ENCODE assay signal across 8 cellular contexts in the genomic region with DNA sequence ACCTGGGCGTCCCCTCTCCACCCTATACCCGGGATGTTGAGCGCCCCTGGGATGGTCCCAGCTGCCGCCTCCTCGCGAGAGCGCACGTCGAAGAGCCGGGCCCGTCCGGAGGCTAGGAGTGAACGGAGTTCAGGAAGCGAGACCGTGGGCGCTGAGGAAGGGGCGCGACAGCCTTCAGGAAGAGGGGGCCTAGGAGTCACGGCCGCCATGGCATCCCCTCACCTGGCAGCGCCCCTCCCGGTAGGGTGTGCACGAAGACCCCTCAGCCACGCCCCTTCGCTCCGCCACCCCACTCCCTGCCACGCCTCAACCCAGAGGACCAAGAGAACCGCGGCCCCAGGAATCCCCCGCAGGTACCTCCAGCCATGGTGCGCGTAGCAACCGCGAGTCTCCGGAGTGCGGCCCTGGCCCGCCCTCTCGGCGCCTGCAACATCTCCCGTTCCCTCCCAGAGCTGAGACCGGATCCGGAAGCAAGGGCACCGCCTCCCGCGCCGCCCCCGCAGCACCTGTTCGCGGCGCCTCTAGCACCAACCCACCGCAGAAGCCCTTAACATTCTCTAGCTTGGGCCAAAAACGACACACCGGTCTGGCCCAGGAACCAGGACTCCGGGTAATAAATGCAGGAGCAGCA. TPM values are rescaled to one million over a fixed set of nuclear protein-coding genes. Genes with fewer than 3 reads are reported as not detected.
A peak's percentile ranks its signal among the peaks of the same experiment; 100 is the strongest.
DNase-seq lines count a peak whose midpoint lies in the region; ATAC-seq, FAIRE-seq and TF ChIP-seq lines count a peak whose summit lies in the region.

A gene with protein sequence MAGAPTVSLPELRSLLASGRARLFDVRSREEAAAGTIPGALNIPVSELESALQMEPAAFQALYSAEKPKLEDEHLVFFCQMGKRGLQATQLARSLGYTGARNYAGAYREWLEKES (minus strand): TSS at position 442 of the 631 bp plus-strand sequence. CDS start 75 bp downstream, at position 367.

- peak within 1 kb of the TSS; percentile 81 for H3K18ac ChIP-seq in H1 (ENCODE audit: extremely low read depth, low read length)

- peak within 1 kb of the TSS; percentile 51 for H4K91ac ChIP-seq in H1 (replicated peaks; ENCODE audit: insufficient read length, low read length)

- H3K4ac ChIP-seq in H1 (replicated peaks; ENCODE audit: insufficient read length, low read depth, low read length) = no peak within 1 kb of the TSS

- no peaks in the 10 kb centered on the region for H3K27me3 ChIP-seq in H1 (replicated peaks in 1 of 4; ENCODE audit: control insufficient read depth in 3 of 4, extremely low read depth in 1 of 4, insufficient read depth in 3 of 4, low read length in 3 of 4)

- H2BK5ac ChIP-seq in H1 (ENCODE audit: low read depth, low read length) = peak within 1 kb of the TSS; percentile 91

- H3K79me2 ChIP-seq in H1 (ENCODE audit: control insufficient read depth in 1 of 2, insufficient read depth in 2 of 2, low read length in 2 of 2) = peaks cover 0 to 17% of the 10 kb centered on the region in 2 experiments; a peak in 1 of 4 replicates

- H2BK15ac ChIP-seq in H1 (ENCODE audit: low read length) = no peak within 1 kb of the TSS; the same call in 1 of the 2 replicates

- H3K27ac ChIP-seq in H1 (ENCODE audit: low read depth, low read length) = 0 out of 2 replicates have a peak within 1 kb of the TSS, but pooled peaks have one; percentile 22

- TF ChIP-seq CTCF in H1 (IDR thresholded peaks at IDR 0.05; ENCODE audit: control extremely low read depth in 1 of 3, insufficient read depth in 1 of 3, low read depth in 1 of 3, low read length in 3 of 3) (peak in 1 of 3 experiments; percentile 34; a peak in 2 of 4 replicates), foreskin fibroblast (IDR thresholded peaks at IDR 0.05; ENCODE audit: low read depth, low read length) (no peak)

- 1% methylated on average over 43 of the region's 54 CpGs; no CpG with 5 or more reads in 1 of the 2 experiments for WGBS in H1 (ENCODE audit: extremely low coverage in 1 of 2, insufficient coverage in 1 of 2, insufficient read length in 1 of 2, insufficient replicate concordance in 2 of 2, low coverage in 1 of 2, low lambda C conversion rate in 2 of 2, missing lambda C conversion rate in 1 of 2), 2 experiments

- peak within 1 kb of the TSS; percentile 76 for H4K5ac ChIP-seq in H1 (ENCODE audit: insufficient read length, low read depth, low read length)

- POLR2A ChIA-PET in H1 (lab: Charles Lee; ENCODE audit: partially characterized antibody) = interaction anchor here (0.6 to 3.4 kb wide), 16 partner anchors 9 to 127 kb away, joined by 3 to 50 read pairs (median 3); a partner anchor contains a TSS

- H2BK20ac ChIP-seq in H1 (ENCODE audit: low read length) = no peak within 1 kb of the TSS

- 0 out of 2 replicates have a peak within 1 kb of the TSS, but pooled peaks have one; percentile 75 for H2BK12ac ChIP-seq in H1 (ENCODE audit: low read depth, low read length)

- peak within 1 kb of the TSS; percentile 68 to 73 for H3K4me2 ChIP-seq in H1 (ENCODE audit: insufficient read depth in 1 of 2, low read depth in 2 of 2, low read length in 2 of 2)

- no peak within 1 kb of the TSS for H2AK5ac ChIP-seq in H1 (ENCODE audit: low read depth, low read length)

- peak within 1 kb of the TSS; percentile 90 for H3K56ac ChIP-seq in H1 (replicated peaks; ENCODE audit: insufficient read length, low read depth, low read length)

- TF ChIP-seq POLR2A in H1 (IDR thresholded peaks at IDR 0.05; ENCODE audit: control extremely low read depth in 1 of 2, low read depth in 2 of 2, low read length in 2 of 2) = peak; percentile 62 to 68

- peaks cover 24 to 36% (median 31%) of the 10 kb centered on the region in 4 experiments; a peak in 6 of 8 replicates for H3K36me3 ChIP-seq in H1 (ENCODE audit: control insufficient read depth in 2 of 4, insufficient read depth in 4 of 4, low read length in 3 of 4)

- peak within 1 kb of the TSS; percentile 54; the same call in 1 of the 2 replicates for H4K8ac ChIP-seq in H1 (ENCODE audit: extremely low read depth, insufficient read depth, low read length)

- H3K9me3 ChIP-seq in H1 (ENCODE audit: insufficient read depth in 2 of 2, low read depth in 1 of 2, low read length in 1 of 2) = no peaks in the 10 kb centered on the region

- DNase-seq in GM18507 (ENCODE audit: extremely low spot score, insufficient read length, low read depth) = peak; percentile 83
- peak; percentile 85 for DNase-seq in NCI-H2196 (lab: John Stamatoyannopoulos, UW; ENCODE audit: unreplicated experiment)
- DNase-seq in activated CD8-positive, alpha-beta memory T cell treated with anti-CD3 and anti-CD28 coated beads for 1 hour (ENCODE audit: extremely low read depth in 1 of 2, low read depth in 1 of 2) = peak; percentile 68 to 73
- peak in 1 of 2 experiments; percentile 88 for DNase-seq in H1 (ENCODE audit: low read depth in 1 of 2, low spot score in 2 of 2)
- DNase-seq in myocyte (ENCODE audit: low read depth) = peak; percentile 79
- DNase-seq in stimulated activated CD8-positive, alpha-beta memory T cell treated with anti-CD3 and anti-CD28 coated beads, Interleukin-7, amount 100 ng/mL, for 1 hour (ENCODE audit: low read depth in 2 of 2) = peak; percentile 68 to 71
- DNase-seq in foreskin fibroblast = no peak

- peaks cover 5% of the 10 kb centered on the region for H3K79me1 ChIP-seq in H1 (ENCODE audit: low read depth, low read length)

- peak within 1 kb of the TSS; percentile 40 to 72 (median 59) for H3K9ac ChIP-seq in H1 (replicated peaks in 1 of 4; ENCODE audit: extremely low read depth in 1 of 4, low read depth in 3 of 4, low read length in 3 of 4)

- peak within 1 kb of the TSS; percentile 64 to 97 (median 85) for H3K4me3 ChIP-seq in H1 (ENCODE audit: extremely low read depth in 1 of 4, insufficient read depth in 2 of 4, low read depth in 3 of 4, low read length in 4 of 4)
- H3K4me3 ChIP-seq in foreskin fibroblast (ENCODE audit: low read depth in 1 of 2, low read length in 2 of 2) = no peak within 1 kb of the TSS

- no peak within 1 kb of the TSS for H3K23ac ChIP-seq in H1 (ENCODE audit: insufficient read length)

- H3K23me2 ChIP-seq in H1 (ENCODE audit: low read depth, low read length) = peaks cover 3% of the 10 kb centered on the region; the same call in 1 of the 2 replicates

- peak; percentile 84 for ATAC-seq in HG02943 (IDR thresholded peaks at IDR 0.05; ENCODE audit: low read depth, unreplicated experiment)

- no peak within 1 kb of the TSS; the same call in 1 of the 2 replicates for H2AFZ ChIP-seq in H1 (ENCODE audit: low read length)

- H3K14ac ChIP-seq in H1 (ENCODE audit: insufficient read length) = no peak within 1 kb of the TSS

- TF ChIP-seq RAD21 in H1 (IDR thresholded peaks at IDR 0.05 in 1 of 2, conservative IDR thresholded peaks at IDR 0.05 in 1 of 2; ENCODE audit: low read depth in 2 of 2, low read length in 2 of 2) = peak in 1 of 2 experiments; percentile 3; a peak in 1 of 4 replicates

- H4K20me1 ChIP-seq in H1 (replicated peaks in 1 of 2; ENCODE audit: control insufficient read depth in 1 of 2, insufficient read depth in 2 of 2, low read length in 2 of 2) = peaks cover 0 to 8% of the 10 kb centered on the region in 2 experiments

- peaks cover 5 to 11% (median 8%) of the 10 kb centered on the region in 4 experiments; a peak in 6 of 7 replicates for H3K4me1 ChIP-seq in H1 (replicated peaks in 1 of 4; ENCODE audit: control insufficient read depth in 3 of 4, insufficient read depth in 4 of 4, low read length in 3 of 4)

- no peak within 1 kb of the TSS for H2BK120ac ChIP-seq in H1 (replicated peaks; ENCODE audit: low read depth, low read length)

- FAIRE-seq in GM18507 (lab: Jason Lieb, UNC) (peak; percentile 97), H1 (lab: Jason Lieb, UNC) (no peak)

- CTCF ChIA-PET in H1 (lab: Charles Lee; ENCODE audit: partially characterized antibody) = interaction anchor here (1.1 to 6.7 kb wide), 7 partner anchors 16 to 145 kb away, joined by 3 to 73 read pairs (median 3); a partner anchor contains a TSS

- TF ChIP-seq EP300 in H1 (IDR thresholded peaks at IDR 0.05; ENCODE audit: borderline replicate concordance in 1 of 2, low read depth in 2 of 2, low read length in 2 of 2) = no peak

TF ChIP-seq in H1, 55 proteins besides CTCF, POLR2A, EP300 and RAD21 (continues in another document):
- no peak for TF ChIP-seq JUND (IDR thresholded peaks at IDR 0.05; ENCODE audit: low read length)
- TF ChIP-seq TAF1 (IDR thresholded peaks at IDR 0.05; ENCODE audit: low read depth, low read length) = peak; percentile 57; the same call in 1 of the 2 replicates
- 0 out of 2 replicates have a peak, but pooled peaks have one; percentile 13 for TF ChIP-seq TBP (IDR thresholded peaks at IDR 0.05; ENCODE audit: low read depth, low read length)
- TF ChIP-seq GABPA (IDR thresholded peaks at IDR 0.05; ENCODE audit: borderline replicate concordance, insufficient read depth, low read length) = peak; percentile 87; the same call in 1 of the 2 replicates
- peak; percentile 38 for TF ChIP-seq CTBP2 (IDR thresholded peaks at IDR 0.05; ENCODE audit: borderline replicate concordance, insufficient read depth, insufficient read length, low read length)
- TF ChIP-seq MAFK (IDR thresholded peaks at IDR 0.05; ENCODE audit: low read depth, low read length) = no peak
- TF ChIP-seq CREB1 (IDR thresholded peaks at IDR 0.05) = no peak
- peak; percentile 77 for TF ChIP-seq KDM4A (IDR thresholded peaks at IDR 0.05; ENCODE audit: low read depth, low read length, severe bottlenecking)
- peak; percentile 20 for TF ChIP-seq TAF7 (optimal IDR thresholded peaks at IDR 0.05; ENCODE audit: borderline replicate concordance, low read depth, low read length)
- TF ChIP-seq SAP30 (IDR thresholded peaks at IDR 0.05; ENCODE audit: insufficient read depth, insufficient replicate concordance, low read length) = peak; percentile 58
- peak; percentile 99 for TF ChIP-seq EGR1 (IDR thresholded peaks at IDR 0.05; ENCODE audit: borderline replicate concordance, low read depth, low read length)
- TF ChIP-seq, protein P1, sequence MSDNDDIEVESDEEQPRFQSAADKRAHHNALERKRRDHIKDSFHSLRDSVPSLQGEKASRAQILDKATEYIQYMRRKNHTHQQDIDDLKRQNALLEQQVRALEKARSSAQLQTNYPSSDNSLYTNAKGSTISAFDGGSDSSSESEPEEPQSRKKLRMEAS (IDR thresholded peaks at IDR 0.05) = peak; percentile 57; the same call in 1 of the 2 replicates
- no peak for TF ChIP-seq BRCA1 (IDR thresholded peaks at IDR 0.05; ENCODE audit: low read depth, low read length)

RNA-seq across cellular contexts. Expression of the gene that starts here (rescaled TPM):
- total RNA-seq in H1 (2021; fragmentation: NEBNext Ultra II Directional; extraction: Animal tissue kit (Norgen Biotek cat#: 25700)) = 60.4 and 60.9 TPM in 2 replicates
- polyA plus RNA-seq in H1 (2011; rRNA removed) = 314 and 360 TPM in 2 replicates
- polyA plus RNA-seq in H1 (2011; cell fraction: cytosol; rRNA removed) = 233 TPM
- polyA plus RNA-seq in H1 (2011; cell fraction: nucleus; rRNA removed) = 138 TPM
- polyA plus RNA-seq in H1 (2012, experiment 1 of 2) = 57.6 to 120 TPM (median 104 TPM) in 4 replicates
- 148 TPM for polyA plus RNA-seq in H1 (2012, experiment 2 of 2)
- 135 TPM for polyA plus RNA-seq in H1 (2013, experiment 1 of 2)
- 134 TPM for polyA plus RNA-seq in H1 (2013, experiment 2 of 2)
- 8.8 and 15.5 TPM in 2 replicates for polyA minus RNA-seq in H1 (2011; rRNA and poly(A)+ RNA removed)
- polyA minus RNA-seq in H1 (2011; cell fraction: cytosol; rRNA and poly(A)+ RNA removed) = 20.8 TPM
- polyA minus RNA-seq in H1 (2011; cell fraction: nucleus; rRNA and poly(A)+ RNA removed) = 26.1 TPM
- total RNA-seq in myocyte = 51.7 and 73.4 TPM in 2 replicates
- 36.5 TPM for polyA plus RNA-seq in myocyte (2012)

Comparison
In these comparisons a context has a peak if more than half of its experiments do, and no peak if none do; other contexts are left out.
1. DNase-seq: peak in GM18507 (single experiment), NCI-H2196 (single experiment), activated CD8-positive, alpha-beta memory T cell treated with anti-CD3 and anti-CD28 coated beads for 1 hour (2 of 2), myocyte (single experiment) and stimulated activated CD8-positive, alpha-beta memory T cell treated with anti-CD3 and anti-CD28 coated beads, Interleukin-7, amount 100 ng/mL, for 1 hour (2 of 2); none in foreskin fibroblast (0 of 2).
2. H3K4me3 ChIP-seq: peak in H1 (4 of 4); none in foreskin fibroblast (0 of 2).